Comparison of ENCODE assay signal across 33 cellular contexts in the genomic region with DNA sequence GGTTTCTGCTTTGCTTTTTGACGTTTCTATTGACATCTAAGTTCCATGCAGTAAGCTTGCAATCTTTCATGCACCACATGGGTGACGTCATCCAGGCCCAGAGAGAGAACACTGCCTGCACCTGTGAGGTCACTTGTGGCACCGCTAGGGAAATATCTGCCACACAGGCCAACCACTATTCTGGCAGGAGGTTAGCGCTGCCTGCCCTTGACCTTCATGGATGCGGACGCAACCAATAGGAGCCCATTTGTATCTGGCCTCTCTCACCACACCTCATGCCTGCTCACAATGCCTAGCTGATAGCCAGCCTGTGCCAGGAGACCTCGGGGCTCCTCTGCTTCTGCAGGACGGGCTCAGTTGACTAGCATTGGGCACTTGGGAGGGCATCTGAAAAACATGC. TPM values are rescaled to one million over a fixed set of nuclear protein-coding genes. Genes with fewer than 3 reads are reported as not detected.
A peak's percentile ranks its signal among the peaks of the same experiment; 100 is the strongest.
DNase-seq lines count a peak whose midpoint lies in the region; ATAC-seq, FAIRE-seq and TF ChIP-seq lines count a peak whose summit lies in the region.
"Had no signal": no experiment of that assay in that cellular context is flagged by ENCODE, and none has a peak within 500 bp of the region (broad histone marks: within the 10 kb centered on the region; RNA-seq: fewer than 3 reads in every experiment).

No MANE protein-coding gene starts in this region.

- H3K4me3 ChIP-seq in HepG2 (replicated peaks in 1 of 3; ENCODE audit: insufficient read depth in 1 of 3, low read depth in 2 of 3, low read length in 3 of 3) (no peak overlapping the region), right lobe of liver (no peak overlapping the region), adipocyte (ENCODE audit: low read length) (no peak overlapping the region), left ventricle myocardium inferior (no peak overlapping the region)
- H3K4me3 ChIP-seq: BLaER1, cardiac muscle cell, colonic mucosa, left lung, SJSA1, smooth muscle cell, tibial artery had no signal

- CTCF ChIA-PET in HepG2 (lab: Yijun Ruan, JAX; ENCODE audit: low intra/inter-chr PET ratio, low total read pairs), result no interaction called here

- H3K4me2 ChIP-seq in HepG2 (ENCODE audit: low read depth, low read length), result no peak overlapping the region
- H3K4me2 ChIP-seq: BLaER1, smooth muscle cell had no signal

- TF ChIP-seq EP300 in HepG2 (IDR thresholded peaks at IDR 0.05; ENCODE audit: low read depth in 2 of 2, low read length in 2 of 2) (no peak), HepG2 (CRISPR knock-in tag; IDR thresholded peaks at IDR 0.05; ENCODE audit: borderline replicate concordance) (no peak)

- H4K20me1 ChIP-seq in HepG2 (ENCODE audit: insufficient read depth, low read length), result 0 out of 2 replicates have a peak, but pooled peaks cover 5% of the 10 kb centered on the region

- H3K36me3 ChIP-seq in HepG2 (replicated peaks in 1 of 2; ENCODE audit: control insufficient read depth in 1 of 2, insufficient read depth in 2 of 2, low read length in 2 of 2) (no peaks in the 10 kb centered on the region), right lobe of liver (no peaks in the 10 kb centered on the region), adipocyte (ENCODE audit: control insufficient read depth, insufficient read depth, low read length, severe bottlenecking) (no peaks in the 10 kb centered on the region), left ventricle myocardium inferior (no peaks in the 10 kb centered on the region)
- H3K36me3 ChIP-seq: BLaER1, cardiac muscle cell, colonic mucosa, left lung, SJSA1, tibial artery had no signal

- BruUV-seq in HepG2 (replicated peaks; lab: Mats Ljungman, UMichigan), result no TSS peak

- no peak for TF ChIP-seq POLR2A in HepG2 (IDR thresholded peaks at IDR 0.05; ENCODE audit: insufficient read depth in 1 of 2, low read depth in 2 of 2, low read length in 2 of 2)
- no peak for TF ChIP-seq POLR2A in right lobe of liver (IDR thresholded peaks at IDR 0.05)

- in situ Hi-C loops in HepG2 (cut with HindIII; ENCODE audit: extremely low pct_ligation_motif_present, low pct_unique_long_range_greater_than_20kb), result no loop called here

- intact Hi-C loops in HepG2 (cut with micrococcal nuclease; ENCODE audit: unreplicated experiment) (no loop called here), right lobe of liver (cut with DNase I) (no loop called here), left ventricle myocardium inferior (cut with micrococcal nuclease) (no loop called here)

- FAIRE-seq in HepG2 (lab: Jason Lieb, UNC), result no peak
- FAIRE-seq: G401.6, RCC 7860 had no signal

- no peaks in the 10 kb centered on the region for H3K9me3 ChIP-seq in HepG2 (ENCODE audit: low read length)
- H3K9me3 ChIP-seq in right lobe of liver, result no peaks in the 10 kb centered on the region
- H3K9me3 ChIP-seq in adipocyte (ENCODE audit: control insufficient read depth, low read length), result no peaks in the 10 kb centered on the region
- H3K9me3 ChIP-seq in left ventricle myocardium inferior (replicated peaks), result no peaks in the 10 kb centered on the region
- H3K9me3 ChIP-seq: BLaER1, colonic mucosa, left lung, SJSA1, tibial artery had no signal

- H3K27me3 ChIP-seq in HepG2 (ENCODE audit: control insufficient read depth in 1 of 2, insufficient read depth in 2 of 2, low read length in 2 of 2), result peaks cover 12 to 61% of the 10 kb centered on the region in 2 experiments
- no peaks in the 10 kb centered on the region for H3K27me3 ChIP-seq in right lobe of liver
- H3K27me3 ChIP-seq in adipocyte (replicated peaks; ENCODE audit: control insufficient read depth, insufficient read depth, low read length), result peaks cover 55% of the 10 kb centered on the region
- H3K27me3 ChIP-seq in left ventricle myocardium inferior (ENCODE audit: low read depth), result peaks cover 20% of the 10 kb centered on the region

- TF ChIP-seq CTCF in HepG2 (CRISPR knock-in tag; IDR thresholded peaks at IDR 0.05), result no peak
- no peak for TF ChIP-seq CTCF in right lobe of liver (IDR thresholded peaks at IDR 0.05)
- no peak for TF ChIP-seq CTCF in left ventricle myocardium inferior (IDR thresholded peaks at IDR 0.05; ENCODE audit: borderline replicate concordance)

- no peak overlapping the region for H3K27ac ChIP-seq in HepG2 (ENCODE audit: extremely low read length, insufficient read depth, low read length)
- no peak overlapping the region for H3K27ac ChIP-seq in right lobe of liver
- H3K27ac ChIP-seq in left ventricle myocardium inferior (replicated peaks), result peak overlapping the region; percentile 87
- H3K27ac ChIP-seq: BLaER1, cardiac muscle cell, colonic mucosa, left lung, SJSA1, tibial artery had no signal

- 26% methylated on average over 7 of the region's 8 CpGs for WGBS in HepG2 (ENCODE audit: low lambda C conversion rate)
- 44% methylated on average over 4 of the region's 8 CpGs for WGBS in right lobe of liver (ENCODE audit: insufficient coverage, low coverage, low lambda C conversion rate, missing lambda C conversion rate)

- no peaks in the 10 kb centered on the region for H3K79me2 ChIP-seq in HepG2 (ENCODE audit: insufficient read depth, low read length)

- H3K9ac ChIP-seq in HepG2 (ENCODE audit: insufficient read depth, low read depth, low read length) (no peak overlapping the region), adipocyte (ENCODE audit: low read length) (no peak overlapping the region)
- H3K9ac ChIP-seq: BLaER1 had no signal

- no peak for DNase-seq in HepG2 (ENCODE audit: low spot score)
- DNase-seq in right lobe of liver, result no peak
- DNase-seq in adipocyte (ENCODE audit: low read depth), result peak; percentile 2
- peak; percentile 31 for DNase-seq in left ventricle myocardium inferior
- DNase-seq in Ammon's horn (ENCODE audit: low spot score), result no peak
- DNase-seq: activated CD4-positive, alpha-beta T cell treated with anti-CD3 and anti-CD28 coated beads, Interleukin-2, amount 10 ng/mL, durations not matched to agents 24 days and 14 days; activated effector memory CD4-positive, alpha-beta T cell treated with Interleukin-2 at 50 U/mL for 16 hours; activated T-cell treated with anti-CD3 and anti-CD28 coated beads, Interleukin-2, amount 50 U/mL, for 1 hour; aorta; colonic mucosa; DMS79; effector CD4-positive, alpha-beta T cell; left lung; mesendoderm; NCI-H1105; NCI-H187; NCI-H748 treated with DMSO at 0.1 percent for 48 hours; stimulated activated naive CD8-positive, alpha-beta T cell treated with anti-CD3 and anti-CD28 coated beads, Interleukin-15, amount 100 ng/mL, for 72 hours; T-helper 1 cell had no signal

- no peaks in the 10 kb centered on the region for H3K4me1 ChIP-seq in HepG2 (ENCODE audit: insufficient read depth, low read length)
- no peaks in the 10 kb centered on the region for H3K4me1 ChIP-seq in right lobe of liver
- H3K4me1 ChIP-seq in adipocyte (ENCODE audit: control insufficient read depth, insufficient read depth, low read length), result peaks cover 7% of the 10 kb centered on the region
- H3K4me1 ChIP-seq in left ventricle myocardium inferior, result peaks cover 59% of the 10 kb centered on the region
- H3K4me1 ChIP-seq: BLaER1, SJSA1 had no signal

- no peak for TF ChIP-seq RAD21 in HepG2 (CRISPR knock-in tag; IDR thresholded peaks at IDR 0.05)

- POLR2A ChIA-PET in HepG2 (lab: Yijun Ruan, JAX), result no interaction called here

- ATAC-seq in HepG2 (no peak), right lobe of liver (no peak), HG03354 (IDR thresholded peaks at IDR 0.05; ENCODE audit: poor library complexity, severe bottlenecking, unreplicated experiment) (no peak), HG03439 (IDR thresholded peaks at IDR 0.05; ENCODE audit: unreplicated experiment) (no peak)
- ATAC-seq: left lung; stimulated activated naive CD8-positive, alpha-beta T cell treated with anti-CD3 and anti-CD28 coated beads, Interleukin-15, amount 100 ng/mL, for 72 hours; WTC11 had no signal

- H2AFZ ChIP-seq in HepG2 (ENCODE audit: low read length), result no peak overlapping the region

TF ChIP-seq in HepG2, 621 proteins besides CTCF, POLR2A, EP300 and RAD21:
- TF ChIP-seq CREB1 (IDR thresholded peaks at IDR 0.05), result peak; percentile 95
- no peak for TF ChIP-seq CREB1 (CRISPR knock-in tag; IDR thresholded peaks at IDR 0.05)
- no peak for TF ChIP-seq ZNF468 (CRISPR knock-in tag; IDR thresholded peaks at IDR 0.05)
- TF ChIP-seq ATF7 (IDR thresholded peaks at IDR 0.05), result peak; percentile 98
- no peak; the same call in 1 of the 2 replicates for TF ChIP-seq ATF7 (CRISPR knock-in tag; IDR thresholded peaks at IDR 0.05)

RNA-seq across cellular contexts. Expression of a gene that starts 55.8 kb away (rescaled TPM):
- total RNA-seq in HepG2 (2016; rRNA removed; fragmentation: Illumina TruSeq; extraction: Trizol), result not detected in 2 replicates
- not detected in 2 replicates for total RNA-seq in HepG2 (2016; cell fraction: cytosol; rRNA removed; fragmentation: Illumina TruSeq; extraction: Trizol; ENCODE audit: low read depth)
- total RNA-seq in HepG2 (2016; cell fraction: insoluble cytoplasmic fraction; rRNA removed; fragmentation: Illumina TruSeq; extraction: Trizol), result not detected in 2 replicates
- total RNA-seq in HepG2 (2016; cell fraction: membrane; rRNA removed; fragmentation: Illumina TruSeq; extraction: Trizol), result not detected in 2 replicates
- not detected in 2 replicates for total RNA-seq in HepG2 (2016; cell fraction: nucleus; rRNA removed; fragmentation: Illumina TruSeq; extraction: Trizol)
- polyA plus RNA-seq in HepG2 (2011; rRNA removed), result not detected in 2 replicates
- not detected in 2 replicates for polyA plus RNA-seq in HepG2 (2011; cell fraction: cytosol; rRNA removed)
- not detected in 2 replicates for polyA plus RNA-seq in HepG2 (2011; cell fraction: nucleus; rRNA removed)
- polyA plus RNA-seq in HepG2 (2012), result not detected in 2 replicates
- polyA plus RNA-seq in HepG2 (2016; cell fraction: cytosol; fragmentation: Illumina TruSeq; extraction: Trizol; ENCODE audit: low read depth), result not detected in 2 replicates
- polyA plus RNA-seq in HepG2 (2016; cell fraction: insoluble cytoplasmic fraction; fragmentation: Illumina TruSeq; extraction: Trizol; ENCODE audit: low read depth), result not detected in 2 replicates
- not detected in 2 replicates for polyA plus RNA-seq in HepG2 (2016; cell fraction: membrane; fragmentation: Illumina TruSeq; extraction: Trizol; ENCODE audit: low read depth)
- polyA plus RNA-seq in HepG2 (2016; cell fraction: nucleus; fragmentation: Illumina TruSeq; extraction: Trizol; ENCODE audit: insufficient read depth, low read depth), result not detected in 2 replicates
- polyA minus RNA-seq in HepG2 (2011; rRNA and poly(A)+ RNA removed; ENCODE audit: low replicate concordance), result not detected in 2 replicates
- not detected in 2 replicates for polyA minus RNA-seq in HepG2 (2011; cell fraction: cytosol; rRNA and poly(A)+ RNA removed)
- not detected in 2 replicates for polyA minus RNA-seq in HepG2 (2011; cell fraction: nucleus; rRNA and poly(A)+ RNA removed)
- total RNA-seq in right lobe of liver, result not detected
- total RNA-seq in left ventricle myocardium inferior, result not detected
- total RNA-seq: activated CD4-positive, alpha-beta T cell treated with anti-CD3 and anti-CD28 coated beads, Interleukin-2, amount 10 ng/mL, durations not matched to agents 24 days and 14 days; activated CD8-positive, alpha-beta memory T cell treated with anti-CD3 and anti-CD28 coated beads for 36 hours; aorta; cardiac muscle cell; colonic mucosa; HT1080; left lung; neural crest cell; SJSA1; smooth muscle cell; WTC11 had no signal
- polyA plus RNA-seq: AG04450, aorta, cardiac muscle cell, smooth muscle cell had no signal

Comparison
In these comparisons a context has a peak if more than half of its experiments do, and no peak if none do; other contexts are left out.
1. DNase-seq: peak in adipocyte (single experiment) and left ventricle myocardium inferior (single experiment); none in HepG2 (single experiment), right lobe of liver (0 of 3) and Ammon's horn (single experiment).